22 cellular contexts compared by ENCODE assay signal in the genomic region with DNA sequence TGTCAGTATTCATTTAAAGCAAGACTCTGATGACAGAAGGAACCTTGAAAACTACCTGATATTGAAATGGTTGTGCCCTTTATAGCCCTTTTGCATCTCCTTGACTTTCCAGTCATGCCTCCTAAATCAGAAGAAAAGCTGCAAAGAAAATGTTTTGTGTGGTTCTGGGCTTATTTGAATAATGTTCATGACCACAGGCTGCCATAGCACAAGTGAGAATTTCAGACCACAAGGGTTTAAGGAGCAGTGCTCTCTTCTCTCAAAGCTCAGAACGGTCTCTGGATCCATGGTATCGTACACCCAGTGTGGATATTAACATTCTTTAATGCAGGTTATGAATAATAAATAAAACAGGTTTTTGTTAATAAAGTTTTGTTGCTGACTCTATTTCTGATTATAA. TPM values are rescaled to one million over a fixed set of nuclear protein-coding genes. Genes with fewer than 3 reads are reported as not detected.
DNase-seq lines count a peak whose midpoint lies in the region; ATAC-seq, FAIRE-seq and TF ChIP-seq lines count a peak whose summit lies in the region.
"Had no signal": no experiment of that assay in that cellular context is flagged by ENCODE, and none has a peak within 500 bp of the region (broad histone marks: within the 10 kb centered on the region; RNA-seq: fewer than 3 reads in every experiment).

No MANE protein-coding gene starts in this region.

- H3K9me1 ChIP-seq in K562 (ENCODE audit: control insufficient read depth, insufficient read depth, low read length) = no peaks in the 10 kb centered on the region

- FAIRE-seq in K562 (lab: Jason Lieb, UNC) = peak; percentile 15
- no peak for FAIRE-seq in GM19239 (lab: Jason Lieb, UNC)

- TF ChIP-seq CTCF in CD4-positive, alpha-beta T cell (IDR thresholded peaks at IDR 0.05) = no peak
- no peak for TF ChIP-seq CTCF in HFFc6 (IDR thresholded peaks at IDR 0.05)
- no peak for TF ChIP-seq CTCF in K562 (IDR thresholded peaks at IDR 0.05 in 2 of 3, conservative IDR thresholded peaks at IDR 0.05 in 1 of 3; ENCODE audit: insufficient read depth in 2 of 3, low read depth in 1 of 3, low read length in 3 of 3)
- TF ChIP-seq CTCF in osteoblast (IDR thresholded peaks at IDR 0.05; ENCODE audit: extremely low read depth, low read depth, low read length) = no peak

- H3K27me3 ChIP-seq in CD4-positive, alpha-beta T cell (ENCODE audit: control insufficient read depth, insufficient read depth, low read length) = no peaks in the 10 kb centered on the region
- H3K27me3 ChIP-seq in K562 (ENCODE audit: control insufficient read depth in 2 of 2, insufficient read depth in 2 of 2, low read length in 2 of 2) (no peaks in the 10 kb centered on the region), osteoblast (ENCODE audit: insufficient read depth, low read length) (no peaks in the 10 kb centered on the region)
- H3K27me3 ChIP-seq: breast epithelium, colonic mucosa, heart left ventricle, neutrophil, testis had no signal

- no peak overlapping the region for H3K4me3 Mint-ChIP-seq in CD4-positive, alpha-beta T cell
- H3K4me3 Mint-ChIP-seq in HFFc6 = peak overlapping the region; percentile 22; the same call in 1 of the 2 replicates
- H3K4me3 Mint-ChIP-seq: activated naive CD8-positive, alpha-beta T cell treated with anti-CD3 and anti-CD28 coated beads, Interleukin-2, amount 10 ng/mL, durations not matched to agents 7 days and 5 days had no signal

- POLR2A ChIA-PET in CD4-positive, alpha-beta T cell (lab: Charles Lee) = interaction anchor here (1.0 kb wide), 1 partner anchor 20 kb away, joined by 6 read pairs; no protein-coding TSS in a partner anchor
- POLR2A ChIA-PET in K562 (lab: Yijun Ruan, JAX) = no interaction called here

- intact Hi-C loops in CD4-positive, alpha-beta T cell (cut with DNase I, micrococcal nuclease) = loop anchor here (1.0 to 5.0 kb wide), 3 partner anchors 20 to 234 kb away; no protein-coding TSS in a partner anchor
- intact Hi-C loops in K562 (cut with micrococcal nuclease) = loop anchor here (2.0 kb wide), 2 partner anchors 129 to 235 kb away; no protein-coding TSS in a partner anchor

- in situ Hi-C loops in K562 (cut with MboI) = no loop called here

- no peak overlapping the region for H2AFZ ChIP-seq in K562 (ENCODE audit: low read depth, low read length)
- H2AFZ ChIP-seq in osteoblast (ENCODE audit: low read length) = no peak overlapping the region

- H3K79me2 ChIP-seq in K562 (ENCODE audit: control insufficient read depth, insufficient read depth, low read length) = no peaks in the 10 kb centered on the region
- H3K79me2 ChIP-seq in osteoblast (ENCODE audit: insufficient read depth, low read length) = no peaks in the 10 kb centered on the region

- peak overlapping the region; percentile 7 for H3K27ac Mint-ChIP-seq in CD4-positive, alpha-beta T cell
- peak overlapping the region; percentile 85 for H3K27ac Mint-ChIP-seq in HFFc6
- H3K27ac Mint-ChIP-seq: activated naive CD8-positive, alpha-beta T cell treated with anti-CD3 and anti-CD28 coated beads, Interleukin-2, amount 10 ng/mL, durations not matched to agents 7 days and 5 days had no signal

- no peak for TF ChIP-seq POLR2A in K562 (conservative IDR thresholded peaks at IDR 0.05)

- no peak for DNase-seq in CD4-positive, alpha-beta T cell
- DNase-seq in HFFc6 = no peak
- DNase-seq in K562 (ENCODE audit: extremely low read depth in 1 of 4, low spot score in 3 of 4) = no peak
- no peak for DNase-seq in osteoblast (ENCODE audit: insufficient read length, low spot score, missing footprints)
- DNase-seq in GM19239 (ENCODE audit: insufficient read length, low spot score) = no peak
- DNase-seq in islet precursor cell = no peak
- DNase-seq: activated CD4-positive, CD25-positive, alpha-beta regulatory T cell treated with anti-CD3 and anti-CD28 coated beads, Interleukin-2, amount 50 U/mL, for 72 hours; activated naive CD8-positive, alpha-beta T cell treated with anti-CD3 and anti-CD28 coated beads, Interleukin-2, amount 10 ng/mL, durations not matched to agents 7 days and 5 days; colonic mucosa; DMS79 treated with DMSO at 0.1 percent for 48 hours; heart left ventricle; KG1; mucosa of descending colon; MV-4-11; NCI-H82; retina; Right ventricle myocardium superior; SW 1271; testis had no signal

- H3K4me1 ChIP-seq in K562 (replicated peaks in 1 of 2; ENCODE audit: control insufficient read depth in 2 of 2, insufficient read depth in 2 of 2, low read length in 2 of 2) (peaks cover 8 to 15% of the 10 kb centered on the region in 2 experiments), osteoblast (ENCODE audit: insufficient read depth, low read length) (peaks cover 13% of the 10 kb centered on the region)
- H3K4me1 ChIP-seq: breast epithelium, colonic mucosa had no signal

- H3K27ac ChIP-seq in CD4-positive, alpha-beta T cell (ENCODE audit: low read depth, low read length) = no peak overlapping the region
- H3K27ac ChIP-seq in K562 (ENCODE audit: extremely low read depth, low read depth, low read length) (no peak overlapping the region), osteoblast (ENCODE audit: low read depth, low read length) (peak overlapping the region; percentile 33)
- H3K27ac ChIP-seq: colonic mucosa, neutrophil, testis had no signal

- TF ChIP-seq RAD21 in K562 (CRISPR knock-in tag; conservative IDR thresholded peaks at IDR 0.05 in 1 of 2, IDR thresholded peaks at IDR 0.05 in 1 of 2) = no peak

- H4K20me1 ChIP-seq in K562 (replicated peaks; ENCODE audit: control insufficient read depth, insufficient read depth, low read length) (peaks cover 9% of the 10 kb centered on the region), osteoblast (ENCODE audit: insufficient read depth, low read length) (peaks cover 8% of the 10 kb centered on the region)

- H3K9ac ChIP-seq in K562 (ENCODE audit: insufficient read depth in 1 of 2, low read depth in 2 of 2, low read length in 2 of 2) = no peak overlapping the region

- peaks cover 19% of the 10 kb centered on the region for H3K4me1 Mint-ChIP-seq in CD4-positive, alpha-beta T cell (ENCODE audit: low read depth)
- peaks cover 49% of the 10 kb centered on the region for H3K4me1 Mint-ChIP-seq in HFFc6 (ENCODE audit: low read depth)

- BruUV-seq in K562 (replicated peaks; lab: Mats Ljungman, UMichigan) = no TSS peak

- H3K9me3 ChIP-seq in CD4-positive, alpha-beta T cell (ENCODE audit: control insufficient read depth, low read length) = no peaks in the 10 kb centered on the region
- no peaks in the 10 kb centered on the region for H3K9me3 ChIP-seq in K562 (replicated peaks; ENCODE audit: control insufficient read depth, insufficient read depth, low read depth, low read length)
- H3K9me3 ChIP-seq in osteoblast (ENCODE audit: low read depth, low read length) = no peaks in the 10 kb centered on the region
- H3K9me3 ChIP-seq: breast epithelium, colonic mucosa, heart left ventricle, mucosa of descending colon, neutrophil, testis had no signal

- no peak for ATAC-seq in CD4-positive, alpha-beta T cell (ENCODE audit: poor library complexity)
- ATAC-seq in K562 (no peak), SK-N-SH treated with all-trans-retinoic acid at 6 μM for 48 hours (no peak)

- no peak overlapping the region for H3K4me3 ChIP-seq in K562
- H3K4me3 ChIP-seq in osteoblast (ENCODE audit: insufficient read depth, low read length) = no peak overlapping the region
- H3K4me3 ChIP-seq: breast epithelium, colonic mucosa, heart left ventricle, mucosa of descending colon, testis had no signal

- TF ChIP-seq EP300 in K562 (IDR thresholded peaks at IDR 0.05; ENCODE audit: low read length) = no peak

- peaks cover 75% of the 10 kb centered on the region for H3K36me3 Mint-ChIP-seq in CD4-positive, alpha-beta T cell (ENCODE audit: low read depth)
- H3K36me3 Mint-ChIP-seq in HFFc6 (ENCODE audit: low read depth) = peaks cover 6% of the 10 kb centered on the region

- H3K36me3 ChIP-seq in K562 (ENCODE audit: control insufficient read depth, insufficient read depth, low read length) (peaks cover 66% of the 10 kb centered on the region), osteoblast (ENCODE audit: insufficient read depth, low read length) (peaks cover 56% of the 10 kb centered on the region)
- H3K36me3 ChIP-seq: breast epithelium had no signal

- no peaks in the 10 kb centered on the region for H3K27me3 Mint-ChIP-seq in CD4-positive, alpha-beta T cell
- H3K27me3 Mint-ChIP-seq in HFFc6 (ENCODE audit: insufficient read depth) = no peaks in the 10 kb centered on the region
- H3K27me3 Mint-ChIP-seq: activated naive CD8-positive, alpha-beta T cell treated with anti-CD3 and anti-CD28 coated beads, Interleukin-2, amount 10 ng/mL, durations not matched to agents 7 days and 5 days had no signal

- CTCF ChIA-PET in CD4-positive, alpha-beta T cell (lab: Charles Lee) = interaction anchor here (0.8 to 3.7 kb wide), 8 partner anchors 8 to 222 kb away, joined by 3 to 52 read pairs (median 4); no protein-coding TSS in a partner anchor
- CTCF ChIA-PET in K562 (lab: Yijun Ruan, JAX; ENCODE audit: low intra/inter-chr PET ratio) = interaction anchor here (1.5 to 3.5 kb wide), 2 partner anchors 128 to 236 kb away, joined by 11 to 29 read pairs; no protein-coding TSS in a partner anchor

- H3K4me2 ChIP-seq in K562 (ENCODE audit: insufficient read depth, low read length) (no peak overlapping the region), osteoblast (ENCODE audit: insufficient read depth, low read length) (no peak overlapping the region)

- H3K9me3 Mint-ChIP-seq in CD4-positive, alpha-beta T cell = no peaks in the 10 kb centered on the region
- no peaks in the 10 kb centered on the region for H3K9me3 Mint-ChIP-seq in HFFc6
- H3K9me3 Mint-ChIP-seq: activated naive CD8-positive, alpha-beta T cell treated with anti-CD3 and anti-CD28 coated beads, Interleukin-2, amount 10 ng/mL, durations not matched to agents 7 days and 5 days had no signal

- WGBS in K562 (ENCODE audit: insufficient coverage, low coverage, missing lambda C conversion rate) = 97% methylated on average over 2 of the region's 2 CpGs

RNA-seq across cellular contexts. Expression of a gene that starts 54.2 kb away (rescaled TPM):
- 10 to 100 TPM; 18.9 to 19.2 TPM for total RNA-seq in CD4-positive, alpha-beta T cell
- total RNA-seq in HFFc6 (2021; fragmentation: NEBNext Ultra II Directional; extraction: Animal tissue kit (Norgen Biotek cat#: 25700)) = 10 to 100 TPM; 44.9 to 51.2 (median 48.5) TPM
- total RNA-seq in K562 (2011; cell fraction: chromatin; rRNA removed; ENCODE audit: low replicate concordance) = 92.0 and 106 TPM in 2 replicates
- total RNA-seq in K562 (2011; cell fraction: nucleolus; rRNA removed) = 120 and 136 TPM in 2 replicates
- 83.9 and 108 TPM in 2 replicates for total RNA-seq in K562 (2011; cell fraction: nucleoplasm; rRNA removed)
- total RNA-seq in K562 (2014; rRNA removed) (9.2 and 10.0 TPM in 2 replicates), K562 (2014; rRNA removed; fragmentation: Illumina TruSeq; extraction: Trizol) (12.4 and 14.5 TPM in 2 replicates), K562 (2015; rRNA removed; fragmentation: Illumina TruSeq; extraction: Trizol) (13.5 and 14.6 TPM in 2 replicates), K562 (2021) (20.3 and 21.8 TPM in 2 replicates), osteoblast (25.3 and 30.1 TPM in 2 replicates)
- polyA plus RNA-seq in K562 (2011; rRNA removed) (28.2 and 34.6 TPM in 2 replicates), K562 (2014; fragmentation: Illumina TruSeq; extraction: Trizol) (19.5 and 27.8 TPM in 2 replicates), K562 (2014; fragmentation: Nextera tagmentation; extraction: Ambion mirVana) (1 to 10 TPM; 3.2 to 3.5 TPM), K562 (2014; rRNA removed) (13.7 and 14.4 TPM in 2 replicates)
- 9.8 and 15.6 TPM in 2 replicates for polyA plus RNA-seq in K562 (2011; cell fraction: cytosol; rRNA removed)
- 23.2 and 28.9 TPM in 2 replicates for polyA plus RNA-seq in K562 (2011; cell fraction: nucleus; rRNA removed)
- polyA plus RNA-seq in K562 (2012) = 17.3 and 22.6 TPM in 2 replicates
- 29.5 and 33.6 TPM in 2 replicates for polyA minus RNA-seq in K562 (2011; rRNA and poly(A)+ RNA removed)
- 13.0 and 13.7 TPM in 2 replicates for polyA minus RNA-seq in K562 (2011; cell fraction: cytosol; rRNA and poly(A)+ RNA removed)
- polyA minus RNA-seq in K562 (2011; cell fraction: nucleus; rRNA and poly(A)+ RNA removed) = 12.8 and 25.0 TPM in 2 replicates
